Comparison of ENCODE assay signal across 2 cellular contexts in the genomic region with DNA sequence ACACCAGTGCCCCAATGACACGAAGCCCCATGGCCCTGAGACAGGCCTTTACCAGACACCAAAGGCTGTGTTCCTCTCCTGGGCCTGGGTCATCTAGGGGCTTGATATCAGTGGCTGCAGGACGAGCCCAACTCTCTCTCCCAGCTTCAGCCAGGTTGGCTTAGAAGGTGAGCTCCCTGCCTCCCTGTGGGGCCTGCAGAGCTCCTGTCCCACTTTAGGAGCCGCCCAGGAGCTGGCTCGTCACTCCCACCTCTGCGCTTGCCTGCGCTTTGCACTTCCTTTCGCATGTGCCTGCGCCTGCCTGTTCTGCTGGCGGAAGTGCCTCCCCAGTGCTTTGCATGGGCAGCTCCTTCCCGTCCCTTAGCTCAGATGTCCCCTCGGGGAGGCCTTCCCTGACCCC.
TF ChIP-seq lines count a peak whose summit lies in the region.

No MANE protein-coding gene starts in this region.

TF ChIP-seq in HCT116, 20 proteins besides CTCF, POLR2A, EP300 and RAD21:
- TF ChIP-seq, protein P1, sequence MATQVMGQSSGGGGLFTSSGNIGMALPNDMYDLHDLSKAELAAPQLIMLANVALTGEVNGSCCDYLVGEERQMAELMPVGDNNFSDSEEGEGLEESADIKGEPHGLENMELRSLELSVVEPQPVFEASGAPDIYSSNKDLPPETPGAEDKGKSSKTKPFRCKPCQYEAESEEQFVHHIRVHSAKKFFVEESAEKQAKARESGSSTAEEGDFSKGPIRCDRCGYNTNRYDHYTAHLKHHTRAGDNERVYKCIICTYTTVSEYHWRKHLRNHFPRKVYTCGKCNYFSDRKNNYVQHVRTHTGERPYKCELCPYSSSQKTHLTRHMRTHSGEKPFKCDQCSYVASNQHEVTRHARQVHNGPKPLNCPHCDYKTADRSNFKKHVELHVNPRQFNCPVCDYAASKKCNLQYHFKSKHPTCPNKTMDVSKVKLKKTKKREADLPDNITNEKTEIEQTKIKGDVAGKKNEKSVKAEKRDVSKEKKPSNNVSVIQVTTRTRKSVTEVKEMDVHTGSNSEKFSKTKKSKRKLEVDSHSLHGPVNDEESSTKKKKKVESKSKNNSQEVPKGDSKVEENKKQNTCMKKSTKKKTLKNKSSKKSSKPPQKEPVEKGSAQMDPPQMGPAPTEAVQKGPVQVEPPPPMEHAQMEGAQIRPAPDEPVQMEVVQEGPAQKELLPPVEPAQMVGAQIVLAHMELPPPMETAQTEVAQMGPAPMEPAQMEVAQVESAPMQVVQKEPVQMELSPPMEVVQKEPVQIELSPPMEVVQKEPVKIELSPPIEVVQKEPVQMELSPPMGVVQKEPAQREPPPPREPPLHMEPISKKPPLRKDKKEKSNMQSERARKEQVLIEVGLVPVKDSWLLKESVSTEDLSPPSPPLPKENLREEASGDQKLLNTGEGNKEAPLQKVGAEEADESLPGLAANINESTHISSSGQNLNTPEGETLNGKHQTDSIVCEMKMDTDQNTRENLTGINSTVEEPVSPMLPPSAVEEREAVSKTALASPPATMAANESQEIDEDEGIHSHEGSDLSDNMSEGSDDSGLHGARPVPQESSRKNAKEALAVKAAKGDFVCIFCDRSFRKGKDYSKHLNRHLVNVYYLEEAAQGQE (IDR thresholded peaks at IDR 0.05; ENCODE audit: low read depth), result no peak
- TF ChIP-seq YY1 (IDR thresholded peaks at IDR 0.05; ENCODE audit: extremely low read depth, insufficient replicate concordance, low read depth, low read length) (no peak), CBX3 (IDR thresholded peaks at IDR 0.05; ENCODE audit: low read depth) (no peak), EZH2 (IDR thresholded peaks at IDR 0.05) (no peak), EZH2phosphoT487 (IDR thresholded peaks at IDR 0.05; ENCODE audit: borderline replicate concordance) (no peak), FOSL1 (IDR thresholded peaks at IDR 0.05; ENCODE audit: low read depth) (no peak), TCF7L2 (IDR thresholded peaks at IDR 0.05; ENCODE audit: borderline replicate concordance, extremely low read depth, insufficient read depth, insufficient read length) (no peak), ZFX (IDR thresholded peaks at IDR 0.05) (no peak), SRF (IDR thresholded peaks at IDR 0.05; ENCODE audit: low read depth) (no peak), EGR1 (IDR thresholded peaks at IDR 0.05; ENCODE audit: low read depth) (no peak), ZNF274 (IDR thresholded peaks at IDR 0.05; ENCODE audit: low read depth, low read length) (no peak), POLR2AphosphoS5 (IDR thresholded peaks at IDR 0.05; ENCODE audit: low read depth, low read length) (no peak), SP1 (IDR thresholded peaks at IDR 0.05; ENCODE audit: low read depth) (no peak), MAX (IDR thresholded peaks at IDR 0.05) (no peak), ELF1 (IDR thresholded peaks at IDR 0.05; ENCODE audit: borderline replicate concordance, low read depth) (no peak)
- TF ChIP-seq, protein P2, sequence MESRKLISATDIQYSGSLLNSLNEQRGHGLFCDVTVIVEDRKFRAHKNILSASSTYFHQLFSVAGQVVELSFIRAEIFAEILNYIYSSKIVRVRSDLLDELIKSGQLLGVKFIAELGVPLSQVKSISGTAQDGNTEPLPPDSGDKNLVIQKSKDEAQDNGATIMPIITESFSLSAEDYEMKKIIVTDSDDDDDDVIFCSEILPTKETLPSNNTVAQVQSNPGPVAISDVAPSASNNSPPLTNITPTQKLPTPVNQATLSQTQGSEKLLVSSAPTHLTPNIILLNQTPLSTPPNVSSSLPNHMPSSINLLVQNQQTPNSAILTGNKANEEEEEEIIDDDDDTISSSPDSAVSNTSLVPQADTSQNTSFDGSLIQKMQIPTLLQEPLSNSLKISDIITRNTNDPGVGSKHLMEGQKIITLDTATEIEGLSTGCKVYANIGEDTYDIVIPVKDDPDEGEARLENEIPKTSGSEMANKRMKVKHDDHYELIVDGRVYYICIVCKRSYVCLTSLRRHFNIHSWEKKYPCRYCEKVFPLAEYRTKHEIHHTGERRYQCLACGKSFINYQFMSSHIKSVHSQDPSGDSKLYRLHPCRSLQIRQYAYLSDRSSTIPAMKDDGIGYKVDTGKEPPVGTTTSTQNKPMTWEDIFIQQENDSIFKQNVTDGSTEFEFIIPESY (IDR thresholded peaks at IDR 0.05; ENCODE audit: extremely low read depth, insufficient replicate concordance, low read length), result no peak
- TF ChIP-seq, protein P3, sequence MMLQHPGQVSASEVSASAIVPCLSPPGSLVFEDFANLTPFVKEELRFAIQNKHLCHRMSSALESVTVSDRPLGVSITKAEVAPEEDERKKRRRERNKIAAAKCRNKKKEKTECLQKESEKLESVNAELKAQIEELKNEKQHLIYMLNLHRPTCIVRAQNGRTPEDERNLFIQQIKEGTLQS (IDR thresholded peaks at IDR 0.05), result no peak

TF ChIP-seq in neural cell, 6 proteins besides CTCF, POLR2A, EP300 and RAD21:
- TF ChIP-seq, protein P1 (IDR thresholded peaks at IDR 0.05; ENCODE audit: borderline replicate concordance), result no peak
- TF ChIP-seq TAF1 (IDR thresholded peaks at IDR 0.05; ENCODE audit: low read depth) (no peak), POLR2AphosphoS5 (IDR thresholded peaks at IDR 0.05) (no peak), SMC3 (conservative IDR thresholded peaks at IDR 0.05; ENCODE audit: poor library complexity) (no peak), EZH2 (IDR thresholded peaks at IDR 0.05; ENCODE audit: borderline replicate concordance, insufficient read depth, low read length, poor library complexity, severe bottlenecking) (no peak), MXI1 (conservative IDR thresholded peaks at IDR 0.05; ENCODE audit: poor library complexity, severe bottlenecking) (no peak)
